Comparison of ENCODE assay signal across 1 cellular context in genomic region chr15:90126457-90127435, GRCh38.
TF ChIP-seq lines count a peak whose summit lies in the region.

No MANE protein-coding gene starts in this region.

TF ChIP-seq in HepG2, 621 proteins besides CTCF, POLR2A, EP300 and RAD21 (continued from another document):
- TF ChIP-seq PATZ1 (CRISPR knock-in tag; IDR thresholded peaks at IDR 0.05): peak; percentile 52
- peak; percentile 79 for TF ChIP-seq KDM6A (CRISPR knock-in tag; IDR thresholded peaks at IDR 0.05; ENCODE audit: low read depth)
